ENCODE assay signal across 8 cellular contexts in genomic region chr14:77097689-77098469, GRCh38. TPM values are rescaled to one million over a fixed set of nuclear protein-coding genes. Genes with fewer than 3 reads are reported as not detected.
A peak's percentile ranks its signal among the peaks of the same experiment; 100 is the strongest.
DNase-seq lines count a peak whose midpoint lies in the region; TF ChIP-seq lines count a peak whose summit lies in the region.

Gene CIPC (plus strand): TSS chr14:77098258. CDS start chr14:77105709, 7,451 bp downstream.

- POLR2A ChIA-PET in HEK293T (lab: Yijun Ruan, JAX) = interaction anchor here (0.6 to 3.2 kb wide), 10 partner anchors 11 to 225 kb away, joined by 3 to 11 read pairs (median 6); partner anchors contain the start of gene GSTZ1

- H2AFZ ChIP-seq in neuron (ENCODE audit: low read depth, low read length) = no peak within 1 kb of the TSS

- DNase-seq in GF-D8 (lab: John Stamatoyannopoulos, UW) (peak; percentile 74), HEK293T (ENCODE audit: extremely low spot score) (peak; percentile 97), MV-4-11 (lab: John Stamatoyannopoulos, UW) (peak; percentile 99), SK-MEL-5 (ENCODE audit: low read depth, low spot score) (peak; percentile 97), foreskin melanocyte (peak; percentile 96)
- peak; percentile 100 for DNase-seq in activated naive CD4-positive, alpha-beta T cell treated with Interleukin-2 at 50 U/mL for 16 hours

- CTCF ChIA-PET in HEK293T (lab: Yijun Ruan, JAX) = interaction anchor here (0.6 to 3.0 kb wide), 8 partner anchors 12 to 226 kb away, joined by 3 to 17 read pairs (median 4); partner anchors contain the start of gene ZDHHC22

- H3K4me1 ChIP-seq in neuron (ENCODE audit: insufficient read depth, low read length) (peaks cover 26% of the 10 kb centered on the region), subcutaneous abdominal adipose tissue (ENCODE audit: control insufficient read depth in 5 of 5, insufficient read depth in 5 of 5, low read length in 5 of 5) (peaks cover 7 to 56% (median 55%) of the 10 kb centered on the region in 5 donors)

- H3K27me3 ChIP-seq in neuron (ENCODE audit: insufficient read depth, low read length) (no peaks in the 10 kb centered on the region), subcutaneous abdominal adipose tissue (ENCODE audit: control insufficient read depth in 5 of 5, insufficient read depth in 4 of 5, low read length in 5 of 5) (no peaks in the 10 kb centered on the region)

- in situ Hi-C loops in SK-MEL-5 (cut with HindIII; ENCODE audit: low pct_unique_long_range_greater_than_20kb, low sequenced_read_pairs) = no loop called here

- H3K9ac ChIP-seq in subcutaneous abdominal adipose tissue (ENCODE audit: low read length in 5 of 5) = peak within 1 kb of the TSS; percentile 93 to 100 (median 98)

- H3K36me3 ChIP-seq in neuron (ENCODE audit: insufficient read depth, low read length) (no peaks in the 10 kb centered on the region), subcutaneous abdominal adipose tissue (ENCODE audit: control insufficient read depth in 5 of 5, insufficient read depth in 5 of 5, low read length in 5 of 5) (no peaks in the 10 kb centered on the region)

- peak within 1 kb of the TSS; percentile 99 for H3K27ac ChIP-seq in subcutaneous abdominal adipose tissue (ENCODE audit: low read depth, low read length)

- H3K4me3 ChIP-seq in neuron (ENCODE audit: low read length) (peak within 1 kb of the TSS; percentile 82), subcutaneous abdominal adipose tissue (ENCODE audit: low read depth in 1 of 5, low read length in 5 of 5) (peak within 1 kb of the TSS; percentile 91 to 100 (median 99))

- no peaks in the 10 kb centered on the region for H3K9me3 ChIP-seq in neuron (ENCODE audit: low read length)
- no peaks in the 10 kb centered on the region for H3K9me3 ChIP-seq in subcutaneous abdominal adipose tissue (ENCODE audit: control insufficient read depth in 5 of 5, low read length in 5 of 5)

TF ChIP-seq in HEK293T, 16 proteins besides CTCF, POLR2A, EP300 and RAD21:
- TF ChIP-seq FOXK2 (IDR thresholded peaks at IDR 0.05) (no peak), FOXA1 (IDR thresholded peaks at IDR 0.05) (no peak), ELF4 (IDR thresholded peaks at IDR 0.05) (no peak), ZNF384 (IDR thresholded peaks at IDR 0.05) (no peak), L3MBTL2 (conservative IDR thresholded peaks at IDR 0.05) (peak; percentile 98)

RNA-seq across cellular contexts. Expression of gene CIPC, which starts in this region (rescaled TPM):
- total RNA-seq in SK-MEL-5 (2014; rRNA removed; shearing (Covaris generic)) = 50.9 and 53.3 TPM in 2 replicates
- polyA plus RNA-seq in SK-MEL-5 (2015; cell fraction: cytosol; rRNA removed) = 24.1 and 36.2 TPM in 2 replicates
- polyA plus RNA-seq in SK-MEL-5 (2015; cell fraction: nucleus; rRNA removed) = 26.4 and 26.5 TPM in 2 replicates

Comparison
In these comparisons a context has a peak if more than half of its experiments do, and no peak if none do; other contexts are left out.
1. Peak in every context shown above with its lines: DNase-seq, H3K4me3 ChIP-seq and H3K27ac ChIP-seq.